ENCODE assay signal across 33 cellular contexts in the genomic region with DNA sequence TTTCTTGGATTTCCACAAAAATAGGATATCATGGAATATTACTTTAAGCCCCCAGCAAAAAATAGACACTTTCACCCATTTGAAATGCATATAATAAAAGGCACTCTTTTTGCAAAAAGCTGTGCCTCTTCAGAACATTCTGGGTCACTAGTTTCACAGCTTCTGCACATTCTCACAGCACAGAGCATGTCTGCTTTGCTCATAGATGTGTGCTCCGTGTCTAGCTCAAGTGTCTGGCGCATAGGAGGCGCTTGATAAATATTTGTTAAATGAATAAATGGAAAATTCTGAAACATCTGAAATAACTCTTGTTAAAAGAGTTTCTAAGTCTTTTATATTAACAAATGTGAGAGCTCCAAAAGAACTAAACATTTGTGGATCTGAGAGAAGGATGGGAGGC.
"Had no signal": no experiment of that assay in that cellular context is flagged by ENCODE, and none has a peak within 500 bp of the region (broad histone marks: within the 10 kb centered on the region; RNA-seq: fewer than 3 reads in every experiment).

No MANE protein-coding gene starts in this region.

- ATAC-seq: activated CD4-positive, alpha-beta T cell treated with anti-CD3 and anti-CD28 coated beads for 36 hours; activated CD4-positive, CD25-positive, alpha-beta regulatory T cell treated with anti-CD3 and anti-CD28 coated beads, Interleukin-2, amount 50 U/mL, for 24 hours; activated CD8-positive, alpha-beta T cell treated with anti-CD3 and anti-CD28 coated beads, Interleukin-2, amount 10 ng/mL, durations not matched to agents 7 days and 5 days; WTC11 had no signal

- DNase-seq: activated CD4-positive, alpha-beta T cell treated with anti-CD3 and anti-CD28 coated beads for 36 hours; activated CD4-positive, alpha-beta T cell treated with anti-CD3 and anti-CD28 coated beads, Interleukin-2, amount 10 ng/mL, durations not matched to agents 7 days and 5 days; activated CD4-positive, alpha-beta T cell treated with anti-CD3 and anti-CD28 coated beads, Interleukin-2, amount 50 U/mL, for 48 hours; activated CD8-positive, alpha-beta T cell treated with anti-CD3 and anti-CD28 coated beads, Interleukin-2, amount 10 ng/mL, durations not matched to agents 7 days and 5 days; activated gamma-delta T cell; activated naive CD4-positive, alpha-beta T cell treated with Interleukin-2 at 50 U/mL for 16 hours; activated naive CD8-positive, alpha-beta T cell treated with anti-CD3 and anti-CD28 coated beads, Interleukin-2, amount 10 ng/mL, durations not matched to agents 7 days and 5 days; activated T-cell treated with anti-CD3 and anti-CD28 coated beads, Interleukin-2, amount 50 U/mL, for 24 hours; amygdala; cerebellar nuclear complex; NCI-H1092 treated with DMSO at 0.1 percent for 48 hours; NCI-H1417; NCI-H146; NCI-H187; NCI-H2029 treated with DMSO at 0.1 percent for 48 hours; NCI-H2107; NCI-H2171; NCI-H510A; NCI-H526; NCI-H748 treated with DMSO at 0.1 percent for 48 hours; PC-9; Right ventricle myocardium superior; SW 1271; T-helper 1 cell; T1000 had no signal

- H3K9me3 Mint-ChIP-seq: activated naive CD4-positive, alpha-beta T cell treated with anti-CD3 and anti-CD28 coated beads, Interleukin-2, amount 50 U/mL, for 24 hours; activated T-cell treated with anti-CD3 and anti-CD28 coated beads, Interleukin-2, amount 50 U/mL, for 24 hours; activated T-helper 2 cell treated with anti-CD3 and anti-CD28 coated beads, Interferon-gamma antibody, Interleukin-2, Interleukin-4, amounts not matched to agents 10 μg/mL and 5 μg/mL and 100 μg/mL, durations not matched to agents 14 hours and 24 hours and 36 hours had no signal

- H3K4me3 Mint-ChIP-seq: activated CD4-positive, alpha-beta T cell treated with anti-CD3 and anti-CD28 coated beads for 36 hours; activated CD4-positive, alpha-beta T cell treated with anti-CD3 and anti-CD28 coated beads, Interleukin-2, amount 10 ng/mL, durations not matched to agents 7 days and 5 days; activated CD8-positive, alpha-beta T cell treated with anti-CD3 and anti-CD28 coated beads, Interleukin-2, amount 10 ng/mL, durations not matched to agents 7 days and 5 days; activated naive CD4-positive, alpha-beta T cell treated with anti-CD3 and anti-CD28 coated beads, Interleukin-2, amount 50 U/mL, for 24 hours; activated naive CD8-positive, alpha-beta T cell treated with anti-CD3 and anti-CD28 coated beads, Interleukin-2, amount 10 ng/mL, durations not matched to agents 7 days and 5 days; activated T-cell treated with anti-CD3 and anti-CD28 coated beads, Interleukin-2, amount 50 U/mL, for 24 hours; WTC11 had no signal

- H3K36me3 ChIP-seq: ascending aorta had no signal

- FAIRE-seq: RCC 7860, TTC549 had no signal

- H3K36me3 Mint-ChIP-seq: activated naive CD4-positive, alpha-beta T cell treated with anti-CD3 and anti-CD28 coated beads, Interleukin-2, amount 50 U/mL, for 24 hours; activated naive CD8-positive, alpha-beta T cell treated with anti-CD3 and anti-CD28 coated beads, Interleukin-2, amount 10 ng/mL, durations not matched to agents 7 days and 5 days; WTC11 had no signal

- H3K27ac ChIP-seq: KMS-11, PC-9 had no signal

- H3K27ac Mint-ChIP-seq: activated CD4-positive, alpha-beta T cell treated with anti-CD3 and anti-CD28 coated beads for 36 hours; activated CD4-positive, alpha-beta T cell treated with anti-CD3 and anti-CD28 coated beads, Interleukin-2, amount 10 ng/mL, durations not matched to agents 7 days and 5 days; activated CD8-positive, alpha-beta T cell treated with anti-CD3 and anti-CD28 coated beads, Interleukin-2, amount 10 ng/mL, durations not matched to agents 7 days and 5 days; activated naive CD4-positive, alpha-beta T cell treated with anti-CD3 and anti-CD28 coated beads, Interleukin-2, amount 50 U/mL, for 24 hours; activated naive CD8-positive, alpha-beta T cell treated with anti-CD3 and anti-CD28 coated beads, Interleukin-2, amount 10 ng/mL, durations not matched to agents 7 days and 5 days; activated T-cell treated with anti-CD3 and anti-CD28 coated beads, Interleukin-2, amount 50 U/mL, for 24 hours; activated T-helper 2 cell treated with anti-CD3 and anti-CD28 coated beads, Interferon-gamma antibody, Interleukin-2, Interleukin-4, amounts not matched to agents 10 μg/mL and 5 μg/mL and 100 μg/mL, durations not matched to agents 14 hours and 24 hours and 36 hours; WTC11 had no signal

- H3K4me1 Mint-ChIP-seq: activated CD4-positive, alpha-beta T cell treated with anti-CD3 and anti-CD28 coated beads for 36 hours; activated CD4-positive, alpha-beta T cell treated with anti-CD3 and anti-CD28 coated beads, Interleukin-2, amount 10 ng/mL, durations not matched to agents 7 days and 5 days; activated naive CD4-positive, alpha-beta T cell treated with anti-CD3 and anti-CD28 coated beads, Interleukin-2, amount 50 U/mL, for 24 hours had no signal

- H3K27me3 ChIP-seq: ascending aorta had no signal

- H3K27me3 Mint-ChIP-seq: activated CD4-positive, alpha-beta T cell treated with anti-CD3 and anti-CD28 coated beads for 36 hours; activated naive CD4-positive, alpha-beta T cell treated with anti-CD3 and anti-CD28 coated beads, Interleukin-2, amount 50 U/mL, for 24 hours; activated T-cell treated with anti-CD3 and anti-CD28 coated beads, Interleukin-2, amount 50 U/mL, for 24 hours had no signal

- H3K9me3 ChIP-seq: ascending aorta had no signal

- H3K4me3 ChIP-seq: ascending aorta, PC-9 had no signal
